8 cellular contexts compared by ENCODE assay signal in genomic region chr4:51895816-51896408, GRCh38. TPM values are rescaled to one million over a fixed set of nuclear protein-coding genes. Genes with fewer than 3 reads are reported as not detected.
DNase-seq lines count a peak whose midpoint lies in the region; ATAC-seq and TF ChIP-seq lines count a peak whose summit lies in the region.

No MANE protein-coding gene starts in this region.

- H3K27me3 ChIP-seq in prostate gland (replicated peaks; ENCODE audit: insufficient read depth), result no peaks in the 10 kb centered on the region

- no peaks in the 10 kb centered on the region for H3K4me1 ChIP-seq in prostate gland (replicated peaks)

- WGBS in prostate gland, result 37% methylated on average over 2 of the region's 2 CpGs

- no peak overlapping the region for H3K4me3 Mint-ChIP-seq in activated naive CD4-positive, alpha-beta T cell treated with anti-CD3 and anti-CD28 coated beads for 36 hours

- no peak for TF ChIP-seq EP300 in Ishikawa (IDR thresholded peaks at IDR 0.05; ENCODE audit: borderline replicate concordance)

- TF ChIP-seq RAD21 in Ishikawa (IDR thresholded peaks at IDR 0.05; ENCODE audit: low read depth), result peak; percentile 54

- no peaks in the 10 kb centered on the region for H3K27me3 Mint-ChIP-seq in activated naive CD4-positive, alpha-beta T cell treated with anti-CD3 and anti-CD28 coated beads for 36 hours (ENCODE audit: low read depth)

- CTCF ChIA-PET in activated naive CD4-positive, alpha-beta T cell treated with anti-CD3 and anti-CD28 coated beads for 36 hours (lab: Charles Lee), result interaction anchor here (0.9 to 1.7 kb wide), 5 partner anchors 11 to 142 kb away, joined by 3 to 9 read pairs (median 5); partner anchors contain the start of gene SGCB

- H3K9me3 ChIP-seq in prostate gland, result no peaks in the 10 kb centered on the region

- no peak for TF ChIP-seq POLR2A in prostate gland (IDR thresholded peaks at IDR 0.05)

- intact Hi-C loops in activated naive CD4-positive, alpha-beta T cell treated with anti-CD3 and anti-CD28 coated beads for 36 hours (cut with micrococcal nuclease), result loop anchor here (1.0 kb wide), 2 partner anchors 65 to 130 kb away; no protein-coding TSS in a partner anchor
- intact Hi-C loops in head of caudate nucleus (cut with DNase I), result loop anchor here (5.0 kb wide), 1 partner anchor 126 kb away; the partner anchor contains the start of gene LRRC66
- intact Hi-C loops in prostate gland (cut with DNase I), result loop anchor here (5.0 kb wide), 1 partner anchor 54 kb away; the partner anchor contains the start of gene DCUN1D4

- no peak overlapping the region for H3K27ac ChIP-seq in prostate gland

- H3K4me3 ChIP-seq in prostate gland, result no peak overlapping the region

- peak; percentile 45 to 58 (median 52) for TF ChIP-seq CTCF in prostate gland (IDR thresholded peaks at IDR 0.05)

- peak; percentile 97 for ATAC-seq in GM21786 (IDR thresholded peaks at IDR 0.05; ENCODE audit: unreplicated experiment)

- H3K36me3 Mint-ChIP-seq in activated naive CD4-positive, alpha-beta T cell treated with anti-CD3 and anti-CD28 coated beads for 36 hours (ENCODE audit: low read depth), result peaks cover 25% of the 10 kb centered on the region

- H3K27ac Mint-ChIP-seq in activated naive CD4-positive, alpha-beta T cell treated with anti-CD3 and anti-CD28 coated beads for 36 hours, result no peak overlapping the region

- H3K36me3 ChIP-seq in prostate gland, result no peaks in the 10 kb centered on the region

- peak; percentile 24 for DNase-seq in GF-D8 (lab: John Stamatoyannopoulos, UW)
- peak; percentile 49 for DNase-seq in SHP77 treated with DMSO at 0.1 percent for 48 hours (lab: John Stamatoyannopoulos, UW)
- DNase-seq in activated naive CD4-positive, alpha-beta T cell treated with anti-CD3 and anti-CD28 coated beads for 36 hours, result peak; percentile 60
- peak; percentile 24 to 89 (median 71) for DNase-seq in head of caudate nucleus
- DNase-seq in prostate gland (ENCODE audit: low spot score), result peak; percentile 51
- no peak for DNase-seq in cerebellar nuclear complex (lab: John Stamatoyannopoulos, UW)

- no peaks in the 10 kb centered on the region for H3K9me3 Mint-ChIP-seq in activated naive CD4-positive, alpha-beta T cell treated with anti-CD3 and anti-CD28 coated beads for 36 hours

- peaks cover 14% of the 10 kb centered on the region for H3K4me1 Mint-ChIP-seq in activated naive CD4-positive, alpha-beta T cell treated with anti-CD3 and anti-CD28 coated beads for 36 hours (ENCODE audit: low read depth)

TF ChIP-seq in Ishikawa, 13 proteins besides CTCF, POLR2A, EP300 and RAD21:
- TF ChIP-seq, protein P1, sequence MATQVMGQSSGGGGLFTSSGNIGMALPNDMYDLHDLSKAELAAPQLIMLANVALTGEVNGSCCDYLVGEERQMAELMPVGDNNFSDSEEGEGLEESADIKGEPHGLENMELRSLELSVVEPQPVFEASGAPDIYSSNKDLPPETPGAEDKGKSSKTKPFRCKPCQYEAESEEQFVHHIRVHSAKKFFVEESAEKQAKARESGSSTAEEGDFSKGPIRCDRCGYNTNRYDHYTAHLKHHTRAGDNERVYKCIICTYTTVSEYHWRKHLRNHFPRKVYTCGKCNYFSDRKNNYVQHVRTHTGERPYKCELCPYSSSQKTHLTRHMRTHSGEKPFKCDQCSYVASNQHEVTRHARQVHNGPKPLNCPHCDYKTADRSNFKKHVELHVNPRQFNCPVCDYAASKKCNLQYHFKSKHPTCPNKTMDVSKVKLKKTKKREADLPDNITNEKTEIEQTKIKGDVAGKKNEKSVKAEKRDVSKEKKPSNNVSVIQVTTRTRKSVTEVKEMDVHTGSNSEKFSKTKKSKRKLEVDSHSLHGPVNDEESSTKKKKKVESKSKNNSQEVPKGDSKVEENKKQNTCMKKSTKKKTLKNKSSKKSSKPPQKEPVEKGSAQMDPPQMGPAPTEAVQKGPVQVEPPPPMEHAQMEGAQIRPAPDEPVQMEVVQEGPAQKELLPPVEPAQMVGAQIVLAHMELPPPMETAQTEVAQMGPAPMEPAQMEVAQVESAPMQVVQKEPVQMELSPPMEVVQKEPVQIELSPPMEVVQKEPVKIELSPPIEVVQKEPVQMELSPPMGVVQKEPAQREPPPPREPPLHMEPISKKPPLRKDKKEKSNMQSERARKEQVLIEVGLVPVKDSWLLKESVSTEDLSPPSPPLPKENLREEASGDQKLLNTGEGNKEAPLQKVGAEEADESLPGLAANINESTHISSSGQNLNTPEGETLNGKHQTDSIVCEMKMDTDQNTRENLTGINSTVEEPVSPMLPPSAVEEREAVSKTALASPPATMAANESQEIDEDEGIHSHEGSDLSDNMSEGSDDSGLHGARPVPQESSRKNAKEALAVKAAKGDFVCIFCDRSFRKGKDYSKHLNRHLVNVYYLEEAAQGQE (IDR thresholded peaks at IDR 0.05; ENCODE audit: low read depth), result no peak
- TF ChIP-seq TCF12 (IDR thresholded peaks at IDR 0.05; ENCODE audit: low read depth) (no peak), CEBPB (IDR thresholded peaks at IDR 0.05) (no peak), ZBTB7A (IDR thresholded peaks at IDR 0.05; ENCODE audit: low read depth) (no peak), TEAD4 (IDR thresholded peaks at IDR 0.05) (no peak), EGR1 (IDR thresholded peaks at IDR 0.05) (no peak), NFIC (IDR thresholded peaks at IDR 0.05) (no peak), FOXM1 (IDR thresholded peaks at IDR 0.05; ENCODE audit: borderline replicate concordance, low read depth) (no peak), TAF1 (IDR thresholded peaks at IDR 0.05; ENCODE audit: low read depth) (no peak), CREB1 (IDR thresholded peaks at IDR 0.05; ENCODE audit: low read depth) (no peak), YY1 (IDR thresholded peaks at IDR 0.05; ENCODE audit: low read depth) (no peak), USF1 (IDR thresholded peaks at IDR 0.05) (no peak)
- TF ChIP-seq, protein P2, sequence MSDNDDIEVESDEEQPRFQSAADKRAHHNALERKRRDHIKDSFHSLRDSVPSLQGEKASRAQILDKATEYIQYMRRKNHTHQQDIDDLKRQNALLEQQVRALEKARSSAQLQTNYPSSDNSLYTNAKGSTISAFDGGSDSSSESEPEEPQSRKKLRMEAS (IDR thresholded peaks at IDR 0.05), result no peak

RNA-seq across cellular contexts. Expression of gene DCUN1D4, which starts 53.0 kb away (rescaled TPM):
- total RNA-seq in activated naive CD4-positive, alpha-beta T cell treated with anti-CD3 and anti-CD28 coated beads for 36 hours, result 10 to 100 TPM; 27.7 to 28.2 TPM
- total RNA-seq in prostate gland, result 10 to 100 TPM; 23.0 to 49.1 TPM

Comparison
In these comparisons a context has a peak if more than half of its experiments do, and no peak if none do; other contexts are left out.
1. DNase-seq: peak in GF-D8 (single experiment), SHP77 treated with DMSO at 0.1 percent for 48 hours (single experiment), activated naive CD4-positive, alpha-beta T cell treated with anti-CD3 and anti-CD28 coated beads for 36 hours (single experiment), head of caudate nucleus (42 of 42) and prostate gland (single experiment); none in cerebellar nuclear complex (0 of 2).